ENCODE assay signal across 30 cellular contexts in the genomic region with DNA sequence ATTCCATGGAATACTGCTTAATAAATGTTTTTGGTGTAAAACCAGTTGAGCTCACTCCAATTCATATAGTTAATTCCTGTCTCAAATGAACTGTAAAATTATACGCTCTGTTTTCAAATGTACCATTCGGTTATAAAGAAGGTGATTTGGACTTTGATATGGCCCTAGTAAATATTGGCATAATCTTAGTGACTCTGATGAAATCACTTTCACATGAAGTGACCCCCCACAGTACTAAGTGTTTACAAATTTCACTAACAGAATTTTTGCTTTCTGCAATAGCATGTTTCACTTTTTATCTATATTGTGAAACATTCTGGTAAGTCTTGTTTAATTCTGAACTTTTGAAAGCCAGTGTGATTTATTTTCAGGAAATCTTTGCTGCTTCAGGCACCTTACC. TPM values are rescaled to one million over a fixed set of nuclear protein-coding genes. Genes with fewer than 3 reads are reported as not detected.
"Had no signal": no experiment of that assay in that cellular context is flagged by ENCODE, and none has a peak within 500 bp of the region (broad histone marks: within the 10 kb centered on the region; RNA-seq: fewer than 3 reads in every experiment).

No MANE protein-coding gene starts in this region.

- H3K9me3 ChIP-seq: esophagus squamous epithelium, neutrophil, prostate gland, spleen, testis, tibial artery had no signal

- ATAC-seq: effector memory CD8-positive, alpha-beta T cell; left colon; left ventricle myocardium superior; natural killer cell treated with Interleukin-12 subunit alpha and Interleukin-12 subunit beta and Interleukin-15 and Interleukin-18, amount 100 ng/mL, for 72 hours; right cardiac atrium; stimulated activated memory B cell treated with anti-CD40 and anti-IgM and Interleukin-4, amounts not matched to agents 10 μg/mL and 1 μg/mL and 100 μg/mL, for 72 hours; stimulated activated naive CD8-positive, alpha-beta T cell treated with anti-CD3 and anti-CD28 coated beads, Interleukin-15, Interleukin-2, amounts not matched to agents 100 U/mL and 50 U/mL, for 24 hours had no signal

- H3K36me3 Mint-ChIP-seq: immature natural killer cell; memory B cell; natural killer cell treated with Interleukin-12 subunit alpha and Interleukin-12 subunit beta and Interleukin-15 and Interleukin-18, amount 100 ng/mL, for 72 hours; stimulated activated memory B cell treated with anti-CD40 and anti-IgM and Interleukin-4, amounts not matched to agents 10 μg/mL and 1 μg/mL and 100 μg/mL, for 72 hours; type B pancreatic cell had no signal

- H3K27me3 Mint-ChIP-seq: natural killer cell treated with Interleukin-12 subunit alpha and Interleukin-12 subunit beta and Interleukin-15 and Interleukin-18, amount 100 ng/mL, for 72 hours; type B pancreatic cell had no signal

- H3K4me3 Mint-ChIP-seq: effector memory CD8-positive, alpha-beta T cell; immature natural killer cell; memory B cell; natural killer cell treated with Interleukin-12 subunit alpha and Interleukin-12 subunit beta and Interleukin-15 and Interleukin-18, amount 100 ng/mL, for 72 hours; neural crest cell; stimulated activated memory B cell treated with anti-CD40 and anti-IgM and Interleukin-4, amounts not matched to agents 10 μg/mL and 1 μg/mL and 100 μg/mL, for 72 hours; type B pancreatic cell had no signal

- H3K27ac Mint-ChIP-seq: effector memory CD8-positive, alpha-beta T cell; immature natural killer cell; memory B cell; natural killer cell treated with Interleukin-12 subunit alpha and Interleukin-12 subunit beta and Interleukin-15 and Interleukin-18, amount 100 ng/mL, for 72 hours; stimulated activated memory B cell treated with anti-CD40 and anti-IgM and Interleukin-4, amounts not matched to agents 10 μg/mL and 1 μg/mL and 100 μg/mL, for 72 hours; type B pancreatic cell had no signal

- H3K4me1 ChIP-seq: esophagus squamous epithelium, prostate gland, testis, tibial artery had no signal

- H3K4me1 Mint-ChIP-seq: memory B cell; neural crest cell; stimulated activated memory B cell treated with anti-CD40 and anti-IgM and Interleukin-4, amounts not matched to agents 10 μg/mL and 1 μg/mL and 100 μg/mL, for 72 hours had no signal

- DNase-seq: cerebellar nuclear complex; cortex of kidney; effector memory CD8-positive, alpha-beta T cell; erythroblast; esophagus squamous epithelium; immature natural killer cell; islet precursor cell; kidney glomerular epithelial cell; left colon; left ventricle myocardium superior; right cardiac atrium; spleen; stimulated activated CD4-positive, alpha-beta T cell treated with anti-CD3 and anti-CD28 coated beads, Interleukin-4, amount 100 ng/mL, for 4 hours; stimulated activated naive CD8-positive, alpha-beta T cell treated with anti-CD3 and anti-CD28 coated beads, Interleukin-15, Interleukin-2, amounts not matched to agents 100 U/mL and 50 U/mL, for 24 hours; substantia nigra; testis; tibial artery had no signal

- H3K27me3 ChIP-seq: esophagus squamous epithelium, neutrophil, testis, tibial artery had no signal

- H3K4me3 ChIP-seq: esophagus squamous epithelium, lung, prostate gland, skin epidermis, spleen, testis, tibial artery had no signal

- H3K27ac ChIP-seq: esophagus squamous epithelium, neutrophil, prostate gland, skin epidermis, spleen, testis, tibial artery had no signal

- H3K36me3 ChIP-seq: esophagus squamous epithelium, neutrophil, prostate gland, spleen, tibial artery had no signal

- H3K9me3 Mint-ChIP-seq: effector memory CD8-positive, alpha-beta T cell; memory B cell; natural killer cell treated with Interleukin-12 subunit alpha and Interleukin-12 subunit beta and Interleukin-15 and Interleukin-18, amount 100 ng/mL, for 72 hours; neural crest cell; stimulated activated memory B cell treated with anti-CD40 and anti-IgM and Interleukin-4, amounts not matched to agents 10 μg/mL and 1 μg/mL and 100 μg/mL, for 72 hours; type B pancreatic cell had no signal

RNA-seq across cellular contexts. Expression of gene GC, which starts 10.9 kb away (rescaled TPM):
- total RNA-seq: dermis microvascular lymphatic vessel endothelial cell; esophagus squamous epithelium; left colon; left ventricle myocardium superior; mononuclear cell; natural killer cell treated with Interleukin-12 subunit alpha and Interleukin-12 subunit beta and Interleukin-15 and Interleukin-18, amount 100 ng/mL, for 72 hours; neural crest cell; osteoblast; testis; urinary bladder had no signal
- polyA plus RNA-seq: immature natural killer cell, spleen had no signal
